Comparison of ENCODE assay signal across 8 cellular contexts in the genomic region with DNA sequence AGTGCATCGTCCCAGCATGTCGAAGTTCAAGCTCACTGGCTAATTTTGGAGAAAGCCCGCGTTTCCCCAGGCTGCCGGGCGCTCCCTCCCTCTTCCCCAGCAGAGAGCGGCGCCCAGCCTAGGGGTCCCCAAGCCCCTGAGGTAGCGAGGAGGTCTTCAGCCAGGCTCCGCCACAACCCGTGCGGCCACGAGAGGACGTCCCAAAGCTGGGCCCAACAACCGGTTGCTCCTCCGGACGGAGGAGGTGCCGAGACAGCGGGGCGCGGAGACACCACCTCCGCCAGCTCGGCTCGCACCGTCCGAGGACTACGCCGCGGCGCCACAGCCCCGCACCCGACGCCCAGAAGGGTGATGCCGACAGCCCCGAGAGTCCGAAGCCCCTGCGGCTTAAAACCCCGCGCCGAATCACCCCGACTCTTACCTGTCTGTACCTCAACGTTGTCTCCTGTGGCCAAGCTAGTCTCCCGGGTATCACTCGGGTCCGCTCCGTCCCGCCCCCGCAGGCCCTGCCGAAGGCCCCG. TPM values are rescaled to one million over a fixed set of nuclear protein-coding genes. Genes with fewer than 3 reads are reported as not detected.
DNase-seq lines count a peak whose midpoint lies in the region; ATAC-seq and TF ChIP-seq lines count a peak whose summit lies in the region.

A gene with protein sequence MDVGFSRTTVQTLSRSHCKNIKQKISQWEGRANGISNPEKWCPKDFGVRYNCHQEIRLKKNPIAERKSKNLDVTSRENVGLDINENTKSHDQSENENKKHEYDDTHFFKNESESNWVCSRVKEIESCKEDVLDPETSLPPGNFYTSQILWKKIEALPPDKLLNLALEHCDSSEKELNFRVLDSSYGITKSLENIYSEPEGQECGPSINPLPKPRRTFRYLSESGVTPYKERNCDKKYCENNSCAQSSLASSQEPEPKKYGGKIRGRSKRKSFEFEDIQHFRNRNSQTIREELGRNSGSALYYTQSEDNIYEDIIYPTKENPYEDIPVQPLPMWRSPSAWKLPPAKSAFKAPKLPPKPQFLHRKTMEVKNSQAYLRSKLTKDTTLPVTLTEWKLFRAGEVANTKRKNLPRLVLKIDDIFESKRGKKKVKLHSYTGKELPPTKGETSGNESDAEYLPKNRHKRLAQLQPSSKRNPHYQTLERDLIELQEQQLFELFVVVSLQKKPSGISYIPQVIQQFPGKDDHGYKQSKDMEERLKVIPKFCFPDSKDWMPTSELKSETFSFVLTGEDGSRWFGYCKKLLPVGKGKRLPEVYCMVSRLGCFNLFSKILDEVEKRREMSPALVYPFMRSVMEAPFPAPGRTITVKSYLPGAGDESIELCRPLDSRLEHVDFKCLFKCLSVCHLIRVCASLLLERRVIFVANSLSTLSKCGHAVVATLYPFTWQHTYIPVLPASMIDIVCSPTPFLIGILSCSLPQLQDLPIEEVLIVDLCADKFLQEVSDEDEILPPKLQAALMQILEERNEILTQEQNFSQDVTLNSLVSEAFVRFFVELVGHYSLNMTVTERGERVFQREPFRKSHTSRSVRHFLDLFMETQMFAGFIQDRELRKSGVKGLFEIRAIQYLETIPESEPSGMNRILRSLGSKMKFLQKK (minus strand): TSS at position 488 of the 521 bp plus-strand sequence. CDS start 44,065 bp downstream, outside the sequence.

- H3K4me3 ChIP-seq in PC-3 (ENCODE audit: low read length) (peak within 1 kb of the TSS; percentile 85), epithelial cell of proximal tubule (ENCODE audit: low read depth, low read length) (peak within 1 kb of the TSS; percentile 84), neural progenitor cell (peak within 1 kb of the TSS; percentile 58)

- BruUV-seq in PC-3 (replicated peaks; lab: Mats Ljungman, UMichigan), result TSS peak; percentile 62

- peaks cover 10% of the 10 kb centered on the region for H3K4me1 Mint-ChIP-seq in activated CD4-positive, alpha-beta T cell treated with anti-CD3 and anti-CD28 coated beads, Interleukin-2, amount 10 ng/mL, durations not matched to agents 24 days and 14 days
- peaks cover 4% of the 10 kb centered on the region for H3K4me1 Mint-ChIP-seq in neural progenitor cell

- peaks cover 47% of the 10 kb centered on the region for H3K27me3 Mint-ChIP-seq in activated CD4-positive, alpha-beta T cell treated with anti-CD3 and anti-CD28 coated beads, Interleukin-2, amount 10 ng/mL, durations not matched to agents 24 days and 14 days
- peaks cover 13% of the 10 kb centered on the region for H3K27me3 Mint-ChIP-seq in neural progenitor cell (ENCODE audit: insufficient read depth, low read depth)

- no peaks in the 10 kb centered on the region for H3K36me3 Mint-ChIP-seq in activated CD4-positive, alpha-beta T cell treated with anti-CD3 and anti-CD28 coated beads, Interleukin-2, amount 10 ng/mL, durations not matched to agents 24 days and 14 days (ENCODE audit: low read depth)
- H3K36me3 Mint-ChIP-seq in neural progenitor cell, result no peaks in the 10 kb centered on the region

- H3K27ac Mint-ChIP-seq in activated CD4-positive, alpha-beta T cell treated with anti-CD3 and anti-CD28 coated beads, Interleukin-2, amount 10 ng/mL, durations not matched to agents 24 days and 14 days, result peak within 1 kb of the TSS; percentile 25
- no peak within 1 kb of the TSS for H3K27ac Mint-ChIP-seq in neural progenitor cell

- H3K4me1 ChIP-seq in PC-3 (ENCODE audit: insufficient read depth, low read length), result peaks cover 12% of the 10 kb centered on the region
- H3K4me1 ChIP-seq in neural progenitor cell, result no peaks in the 10 kb centered on the region

- peak within 1 kb of the TSS; percentile 85 for H2AFZ ChIP-seq in PC-3 (ENCODE audit: low read length)
- peak within 1 kb of the TSS; percentile 97 for H2AFZ ChIP-seq in neural progenitor cell (replicated peaks)

- TF ChIP-seq CTCF in PC-3 (conservative IDR thresholded peaks at IDR 0.05; ENCODE audit: low read depth, low read length) (no peak), epithelial cell of proximal tubule (conservative IDR thresholded peaks at IDR 0.05; ENCODE audit: low read depth, low read length) (no peak), neural progenitor cell (IDR thresholded peaks at IDR 0.05) (peak; percentile 13)

- H3K9me3 ChIP-seq in PC-3 (ENCODE audit: low read length) (no peaks in the 10 kb centered on the region), neural progenitor cell (ENCODE audit: low read depth) (no peaks in the 10 kb centered on the region)

- intact Hi-C loops in activated CD4-positive, alpha-beta T cell treated with anti-CD3 and anti-CD28 coated beads, Interleukin-2, amount 10 ng/mL, durations not matched to agents 24 days and 14 days (cut with micrococcal nuclease), result loop anchor here (1.0 to 5.0 kb wide), 4 partner anchors 47 to 323 kb away; a partner anchor contains a TSS
- intact Hi-C loops in PC-3 (cut with micrococcal nuclease), result loop anchor here (2.0 kb wide), 1 partner anchor 691 kb away; a partner anchor contains a TSS

- no peaks in the 10 kb centered on the region for H3K9me3 Mint-ChIP-seq in activated CD4-positive, alpha-beta T cell treated with anti-CD3 and anti-CD28 coated beads, Interleukin-2, amount 10 ng/mL, durations not matched to agents 24 days and 14 days
- H3K9me3 Mint-ChIP-seq in neural progenitor cell, result no peaks in the 10 kb centered on the region

- H3K27ac ChIP-seq in PC-3 (ENCODE audit: low read length), result peak within 1 kb of the TSS; percentile 80
- H3K27ac ChIP-seq in neural progenitor cell, result no peak within 1 kb of the TSS

- H3K9me2 ChIP-seq in PC-3 (replicated peaks; ENCODE audit: low read length), result no peaks in the 10 kb centered on the region

- H3F3A ChIP-seq in PC-3 (ENCODE audit: low read length, unreplicated experiment), result no peaks in the 10 kb centered on the region
- H3F3A ChIP-seq in neural progenitor cell (ENCODE audit: low read depth), result peaks cover 8% of the 10 kb centered on the region

- H3K27me3 ChIP-seq in PC-3 (ENCODE audit: low read length) (0 out of 2 replicates have a peak, but pooled peaks cover 1% of the 10 kb centered on the region), neural progenitor cell (peaks cover 71% of the 10 kb centered on the region)

- H3K79me2 ChIP-seq in PC-3 (ENCODE audit: low read length) (no peaks in the 10 kb centered on the region), neural progenitor cell (ENCODE audit: low read depth) (no peaks in the 10 kb centered on the region)

- POLR2A ChIA-PET in PC-3 (lab: Charles Lee; ENCODE audit: unreplicated experiment), result interaction anchor here (0.6 kb wide), 3 partner anchors 39 to 118 kb away, joined by 3 to 6 read pairs (median 3); no protein-coding TSS in a partner anchor

- no peaks in the 10 kb centered on the region for H3K36me3 ChIP-seq in PC-3 (ENCODE audit: low read depth, low read length)
- H3K36me3 ChIP-seq in neural progenitor cell, result no peaks in the 10 kb centered on the region

- H3K4me2 ChIP-seq in PC-3 (ENCODE audit: low read length) (peak within 1 kb of the TSS; percentile 92), neural progenitor cell (peak within 1 kb of the TSS; percentile 88)

- no peak for DNase-seq in activated CD4-positive, alpha-beta T cell treated with anti-CD3 and anti-CD28 coated beads, Interleukin-2, amount 10 ng/mL, durations not matched to agents 24 days and 14 days
- DNase-seq in activated CD4-positive, alpha-beta T cell treated with anti-CD3 and anti-CD28 coated beads, Interleukin-2, amount 50 U/mL, for 48 hours, result no peak
- DNase-seq in PC-3, result no peak
- no peak for DNase-seq in epithelial cell of proximal tubule (ENCODE audit: low read depth)
- peak; percentile 85 for DNase-seq in neural progenitor cell (ENCODE audit: low spot score)
- DNase-seq in LoVo (ENCODE audit: low spot score), result no peak
- no peak for DNase-seq in AML-193 (lab: John Stamatoyannopoulos, UW)

- H3K9ac ChIP-seq in PC-3 (ENCODE audit: low read length) (peak within 1 kb of the TSS; percentile 71), neural progenitor cell (no peak within 1 kb of the TSS)

- H3K4me3 Mint-ChIP-seq in activated CD4-positive, alpha-beta T cell treated with anti-CD3 and anti-CD28 coated beads, Interleukin-2, amount 10 ng/mL, durations not matched to agents 24 days and 14 days, result peak within 1 kb of the TSS; percentile 94
- H3K4me3 Mint-ChIP-seq in neural progenitor cell, result peak within 1 kb of the TSS; percentile 90

- CTCF ChIA-PET in PC-3 (lab: Charles Lee), result no interaction called here

- H4K20me1 ChIP-seq in PC-3 (ENCODE audit: low read length) (no peaks in the 10 kb centered on the region), neural progenitor cell (ENCODE audit: low read depth) (no peaks in the 10 kb centered on the region)

- peak; percentile 59 for ATAC-seq in HG02678 (IDR thresholded peaks at IDR 0.05; ENCODE audit: unreplicated experiment)
- peak; percentile 57 for ATAC-seq in PC-3

RNA-seq across cellular contexts. Expression of the gene that starts here (rescaled TPM):
- total RNA-seq in activated CD4-positive, alpha-beta T cell treated with anti-CD3 and anti-CD28 coated beads, Interleukin-2, amount 10 ng/mL, durations not matched to agents 24 days and 14 days, result 0.12 and 0.21 TPM in 2 replicates
- 0.95 and 2.0 TPM in 2 replicates for total RNA-seq in PC-3 (2014; rRNA removed)
- 0.29 and 0.81 TPM in 2 replicates for total RNA-seq in epithelial cell of proximal tubule
- total RNA-seq in neural progenitor cell (ENCODE audit: low replicate concordance), result 0.62 and 0.73 TPM in 2 replicates

Comparison
In these comparisons a context has a peak if more than half of its experiments do, and no peak if none do; other contexts are left out.
1. Peak in DNase-seq, H3K4me3 ChIP-seq and H3K4me2 ChIP-seq in neural progenitor cell; RNA of the gene not detected or under 1 TPM.